In genomic region chr14:69398053-69398817, GRCh38 we compare ENCODE assay signal across 8 cellular contexts. TPM values are rescaled to one million over a fixed set of nuclear protein-coding genes. Genes with fewer than 3 reads are reported as not detected.
DNase-seq lines count a peak whose midpoint lies in the region; ATAC-seq and TF ChIP-seq lines count a peak whose summit lies in the region.

Gene ERH (minus strand): TSS chr14:69398299. CDS start chr14:69398233, 66 bp downstream.
Gene SLC39A9 (plus strand): TSS chr14:69398692. CDS start chr14:69399370, 678 bp downstream.

- TF ChIP-seq RAD21 in SK-N-SH (IDR thresholded peaks at IDR 0.05; ENCODE audit: low read length): no peak

- peak within 1 kb of the TSS; percentile 83 to 93 for H3K4me3 ChIP-seq in SK-N-SH (ENCODE audit: low read depth in 2 of 2, low read length in 1 of 2)

- peak within 1 kb of the TSS; percentile 93 to 98 for H3K27ac ChIP-seq in SK-N-SH (ENCODE audit: low read depth in 2 of 2, low read length in 1 of 2)

- H3K9me2 ChIP-seq in SK-N-SH: no peaks in the 10 kb centered on the region

- 0 out of 4 replicates have a peak, but pooled peaks of 1 of the 2 experiments have one; percentile 10 for TF ChIP-seq EP300 in SK-N-SH (IDR thresholded peaks at IDR 0.05; ENCODE audit: borderline replicate concordance in 1 of 2, low read depth in 1 of 2, low read length in 1 of 2)

- H3K9ac ChIP-seq in SK-N-SH: peak within 1 kb of the TSS; percentile 99

- peaks cover 66% of the 10 kb centered on the region for H4K20me1 ChIP-seq in SK-N-SH (ENCODE audit: insufficient read depth)

- DNase-seq in GM04504 (ENCODE audit: low read depth) (peak; percentile 93), NCI-H1048 (lab: John Stamatoyannopoulos, UW) (peak; percentile 85), SK-N-SH (peak; percentile 91), germinal center (ENCODE audit: low spot score) (peak; percentile 92), non-pigmented ciliary epithelial cell (ENCODE audit: low read depth) (peak; percentile 87), superior temporal gyrus (ENCODE audit: extremely low spot score) (peak; percentile 100)
- peak; percentile 94 for DNase-seq in activated naive CD4-positive, alpha-beta T cell treated with anti-CD3 and anti-CD28 coated beads, Interleukin-2, amount 50 U/mL, for 16 hours

- CTCF ChIA-PET in SK-N-SH (lab: Yijun Ruan, JAX): interaction anchor here (0.7 to 2.6 kb wide), 9 partner anchors 61 to 535 kb away, joined by 3 to 13 read pairs (median 3); no protein-coding TSS in a partner anchor

- H2AFZ ChIP-seq in SK-N-SH (ENCODE audit: low read depth): peak within 1 kb of the TSS; percentile 77; the same call in 1 of the 2 replicates

- peak; percentile 87 for ATAC-seq in HG02571 (IDR thresholded peaks at IDR 0.05; ENCODE audit: unreplicated experiment)

- H3K36me3 ChIP-seq in SK-N-SH (replicated peaks in 1 of 2; ENCODE audit: control insufficient read depth in 1 of 2, insufficient read depth in 2 of 2, low read length in 1 of 2): peaks cover 27 to 39% of the 10 kb centered on the region in 2 experiments

- no peak for TF ChIP-seq CTCF in SK-N-SH (IDR thresholded peaks at IDR 0.05)

- peaks cover 93% of the 10 kb centered on the region for H3K79me2 ChIP-seq in SK-N-SH (ENCODE audit: insufficient read depth)

- POLR2A ChIA-PET in SK-N-SH (lab: Yijun Ruan, JAX): interaction anchor here (0.6 to 1.4 kb wide), 5 partner anchors 46 to 245 kb away, joined by 3 to 5 read pairs (median 3); partner anchors contain the start of gene DCAF5

- peak within 1 kb of the TSS; percentile 90 for H3K4me2 ChIP-seq in SK-N-SH

- H3K27me3 ChIP-seq in SK-N-SH (ENCODE audit: insufficient read depth): no peaks in the 10 kb centered on the region

- H3F3A ChIP-seq in SK-N-SH (replicated peaks; ENCODE audit: insufficient read depth): peaks cover 3% of the 10 kb centered on the region

- 2% methylated on average over 21 of the region's 53 CpGs for WGBS in SK-N-SH (ENCODE audit: low lambda C conversion rate)

- H3K9me3 ChIP-seq in SK-N-SH: no peaks in the 10 kb centered on the region

- peaks cover 13 to 25% of the 10 kb centered on the region in 2 experiments; a peak in 3 of 4 replicates for H3K4me1 ChIP-seq in SK-N-SH (ENCODE audit: control insufficient read depth in 1 of 2, insufficient read depth in 2 of 2, low read depth in 1 of 2, low read length in 1 of 2)

TF ChIP-seq in SK-N-SH, 30 proteins besides CTCF, POLR2A, EP300 and RAD21 (continues in another document):
- TF ChIP-seq CHD2 (IDR thresholded peaks at IDR 0.05; ENCODE audit: low read length, partially characterized antibody) (peak; percentile 99), TCF12 (IDR thresholded peaks at IDR 0.05) (no peak), GABPA (IDR thresholded peaks at IDR 0.05; ENCODE audit: low read depth) (peak; percentile 92), PBX3 (IDR thresholded peaks at IDR 0.05) (0 out of 2 replicates have a peak, but pooled peaks have one; percentile 7), TAF1 (IDR thresholded peaks at IDR 0.05; ENCODE audit: borderline replicate concordance, low read depth, low read length) (peak; percentile 88), MXI1 (IDR thresholded peaks at IDR 0.05; ENCODE audit: low read depth, low read length) (peak; percentile 70), REST (IDR thresholded peaks at IDR 0.05; ENCODE audit: low read depth, low read length) (peak; percentile 85), RXRA (IDR thresholded peaks at IDR 0.05; ENCODE audit: borderline replicate concordance, low read depth) (no peak), SIN3A (IDR thresholded peaks at IDR 0.05; ENCODE audit: borderline replicate concordance, low read depth, low read length) (peak; percentile 89; the same call in 1 of the 2 replicates), TEAD4 (IDR thresholded peaks at IDR 0.05; ENCODE audit: borderline replicate concordance, insufficient read depth) (no peak), NFIC (IDR thresholded peaks at IDR 0.05; ENCODE audit: borderline replicate concordance) (no peak), MEF2A (IDR thresholded peaks at IDR 0.05; ENCODE audit: borderline replicate concordance, low read depth) (no peak), RCOR1 (IDR thresholded peaks at IDR 0.05; ENCODE audit: low read length) (no peak), ZBTB33 (IDR thresholded peaks at IDR 0.05; ENCODE audit: borderline replicate concordance, low read depth) (peak; percentile 98), YY1 (IDR thresholded peaks at IDR 0.05; ENCODE audit: low read depth) (peak; percentile 98), IRF3 (IDR thresholded peaks at IDR 0.05; ENCODE audit: low read depth, low read length) (no peak), RFX5 (IDR thresholded peaks at IDR 0.05; ENCODE audit: low read length) (no peak), USF1 (IDR thresholded peaks at IDR 0.05; ENCODE audit: borderline replicate concordance, low read depth) (no peak), GATA2 (CRISPR knock-in tag; IDR thresholded peaks at IDR 0.05) (no peak), POLR2AphosphoS5 (IDR thresholded peaks at IDR 0.05; ENCODE audit: low read depth, low read length) (peak; percentile 92), FOXJ3 (CRISPR knock-in tag; IDR thresholded peaks at IDR 0.05) (no peak), ELF1 (IDR thresholded peaks at IDR 0.05) (peak; percentile 92)

RNA-seq across cellular contexts. Expression of gene ERH, which starts in this region (rescaled TPM):
- 186 and 228 TPM in 2 replicates for polyA plus RNA-seq in SK-N-SH (2012; rRNA removed)
- 255 and 297 TPM in 2 replicates for polyA plus RNA-seq in SK-N-SH (2012; cell fraction: cytosol; rRNA removed)
- polyA plus RNA-seq in SK-N-SH (2012; cell fraction: nucleus; rRNA removed): 31.4 and 51.2 TPM in 2 replicates

RNA-seq across cellular contexts. Expression of gene SLC39A9, which starts in this region (rescaled TPM):
- 39.8 and 68.9 TPM in 2 replicates for polyA plus RNA-seq in SK-N-SH (2012; rRNA removed)
- 48.5 and 55.5 TPM in 2 replicates for polyA plus RNA-seq in SK-N-SH (2012; cell fraction: cytosol; rRNA removed)
- polyA plus RNA-seq in SK-N-SH (2012; cell fraction: nucleus; rRNA removed): 22.4 and 40.5 TPM in 2 replicates

Comparison
In these comparisons a context has a peak if more than half of its experiments do, and no peak if none do; other contexts are left out.
1. Peak in every context shown above with its lines: DNase-seq, ATAC-seq, H3K4me3 ChIP-seq and H3K27ac ChIP-seq.